Comparison of ENCODE assay signal across 13 cellular contexts in genomic region chr6:30890646-30891449, GRCh38. TPM values are rescaled to one million over a fixed set of nuclear protein-coding genes. Genes with fewer than 3 reads are reported as not detected.
A peak's percentile ranks its signal among the peaks of the same experiment; 100 is the strongest.
DNase-seq lines count a peak whose midpoint lies in the region; ATAC-seq and TF ChIP-seq lines count a peak whose summit lies in the region.
"Had no signal": no experiment of that assay in that cellular context is flagged by ENCODE, and none has a peak within 500 bp of the region (broad histone marks: within the 10 kb centered on the region; RNA-seq: fewer than 3 reads in every experiment).

No MANE protein-coding gene starts in this region.

- H2AFZ ChIP-seq in DND-41 (ENCODE audit: low read depth, low read length), result no peak overlapping the region

- H3K36me3 ChIP-seq in DND-41 (ENCODE audit: insufficient read depth, low read length) (peaks cover 58% of the 10 kb centered on the region), heart right ventricle (peaks cover 0 to 68% (median 18%) of the 10 kb centered on the region in 9 donors)

- peaks cover 24% of the 10 kb centered on the region for H3K79me2 ChIP-seq in DND-41 (ENCODE audit: insufficient read depth, low read length)

- H3K4me2 ChIP-seq in DND-41 (ENCODE audit: insufficient read depth, low read length), result no peak overlapping the region

- H3K9me3 ChIP-seq in DND-41 (ENCODE audit: insufficient read depth, low read length, severe bottlenecking) (no peaks in the 10 kb centered on the region), heart right ventricle (no peaks in the 10 kb centered on the region)

- H3K27ac Mint-ChIP-seq in nephron progenitor cell (peak overlapping the region; percentile 98), CD14-positive monocyte (peak overlapping the region in 1 of 7 donors; percentile 41)
- H3K27ac Mint-ChIP-seq: activated T-helper 1 cell treated with anti-CD3 and anti-CD28 coated beads, Interleukin-12 subunit alpha, Interleukin-12 subunit beta, Interleukin-2, Interleukin-4 antibody, amounts not matched to agents 30 ng/mL and 10 ng/mL and 1 ng/mL, durations not matched to agents 14 hours and 24 hours and 36 hours had no signal

- H3K4me3 ChIP-seq in DND-41 (ENCODE audit: low read depth in 1 of 2, low read length in 2 of 2), result no peak overlapping the region
- H3K4me3 ChIP-seq in heart right ventricle, result no peak overlapping the region

- TF ChIP-seq CTCF in DND-41 (IDR thresholded peaks at IDR 0.05; ENCODE audit: borderline replicate concordance, extremely low read depth, low read length, poor library complexity, severe bottlenecking) (no peak), nephron progenitor cell (IDR thresholded peaks at IDR 0.05) (no peak), CD14-positive monocyte (IDR thresholded peaks at IDR 0.05) (no peak), heart right ventricle (IDR thresholded peaks at IDR 0.05) (no peak)

- ATAC-seq in DND-41 (ENCODE audit: insufficient read depth, low read depth) (no peak), heart right ventricle (no peak)

- H3K27ac ChIP-seq in DND-41 (ENCODE audit: low read length) (peak overlapping the region; percentile 3; the same call in 1 of the 2 replicates), angular gyrus (ENCODE audit: low read depth, low read length) (peak overlapping the region; percentile 95), heart right ventricle (no peak overlapping the region)

- H3K27me3 ChIP-seq in DND-41 (ENCODE audit: insufficient read depth, low read length, poor library complexity) (no peaks in the 10 kb centered on the region), heart right ventricle (no peaks in the 10 kb centered on the region)

- peaks cover 45% of the 10 kb centered on the region for H3K36me3 Mint-ChIP-seq in nephron progenitor cell (ENCODE audit: low read depth)
- H3K36me3 Mint-ChIP-seq in CD14-positive monocyte, result no peaks in the 10 kb centered on the region

- DNase-seq in DND-41 (no peak), nephron progenitor cell (no peak), NOMO-1 (lab: John Stamatoyannopoulos, UW; ENCODE audit: unreplicated experiment in 2 of 2) (no peak), CD14-positive monocyte (ENCODE audit: low spot score) (no peak), heart right ventricle (no peak)
- DNase-seq: amniotic stem cell, cortex of kidney, NCI-H2081 treated with DMSO at 0.1 percent for 48 hours, SHP77 treated with DMSO at 0.1 percent for 48 hours had no signal

- H3K4me3 Mint-ChIP-seq in nephron progenitor cell, result no peak overlapping the region
- no peak overlapping the region for H3K4me3 Mint-ChIP-seq in CD14-positive monocyte
- H3K4me3 Mint-ChIP-seq: activated T-helper 1 cell treated with anti-CD3 and anti-CD28 coated beads, Interleukin-12 subunit alpha, Interleukin-12 subunit beta, Interleukin-2, Interleukin-4 antibody, amounts not matched to agents 30 ng/mL and 10 ng/mL and 1 ng/mL, durations not matched to agents 14 hours and 24 hours and 36 hours had no signal

- intact Hi-C loops in CD14-positive monocyte (cut with micrococcal nuclease), result no loop called here
- intact Hi-C loops in heart right ventricle (cut with DNase I), result no loop called here

- no peak overlapping the region for H3K9ac ChIP-seq in DND-41 (ENCODE audit: low read depth, low read length)

- H4K20me1 ChIP-seq in DND-41 (ENCODE audit: insufficient read depth, low read length), result peaks cover 5% of the 10 kb centered on the region; the same call in 1 of the 2 replicates

- H3K4me1 ChIP-seq in DND-41 (ENCODE audit: insufficient read depth, low read length) (peaks cover 16% of the 10 kb centered on the region), heart right ventricle (peaks cover 0 to 34% (median 11%) of the 10 kb centered on the region in 9 donors)

- H3K27me3 Mint-ChIP-seq in nephron progenitor cell (ENCODE audit: low read depth, poor library complexity) (no peaks in the 10 kb centered on the region), CD14-positive monocyte (ENCODE audit: low read depth in 3 of 3) (peaks cover 4 to 23% (median 13%) of the 10 kb centered on the region in 3 donors)
- H3K27me3 Mint-ChIP-seq: progenitor cell of endocrine pancreas had no signal

- 84 to 89% methylated on average over 12 of the region's 12 CpGs for WGBS in heart right ventricle, 2 donors

- no peaks in the 10 kb centered on the region for H3K9me3 Mint-ChIP-seq in nephron progenitor cell
- no peaks in the 10 kb centered on the region for H3K9me3 Mint-ChIP-seq in CD14-positive monocyte
- H3K9me3 Mint-ChIP-seq: activated T-helper 1 cell treated with anti-CD3 and anti-CD28 coated beads, Interleukin-12 subunit alpha, Interleukin-12 subunit beta, Interleukin-2, Interleukin-4 antibody, amounts not matched to agents 30 ng/mL and 10 ng/mL and 1 ng/mL, durations not matched to agents 14 hours and 24 hours and 36 hours had no signal

- peaks cover 52% of the 10 kb centered on the region for H3K4me1 Mint-ChIP-seq in nephron progenitor cell
- H3K4me1 Mint-ChIP-seq in CD14-positive monocyte, result peaks cover 3% of the 10 kb centered on the region

RNA-seq across cellular contexts. Expression of gene DDR1, which starts 6.5 kb away (rescaled TPM):
- polyA plus RNA-seq in CD14-positive monocyte (under 1 TPM; 0.39 to 0.51 TPM), heart right ventricle (10 to 100 TPM in 1 of 2 donors, 1 to 10 TPM in 1; 7.3 to 12.1 TPM)
- 10 to 100 TPM; 15.5 to 49.2 (median 26.9) TPM for total RNA-seq in heart right ventricle

RNA-seq across cellular contexts. Expression of gene GTF2H4, which starts 17.2 kb away (rescaled TPM):
- polyA plus RNA-seq in CD14-positive monocyte (1 to 10 TPM; 3.6 to 6.0 TPM), heart right ventricle (10 to 100 TPM; 15.9 to 27.0 TPM)
- total RNA-seq in heart right ventricle, result 10 to 100 TPM in 8 of 10 donors, 1 to 10 TPM in 2; 8.3 to 25.1 (median 12.5) TPM

RNA-seq across cellular contexts. Expression of gene VARS2, which starts 23.2 kb away (rescaled TPM):
- 1 to 10 TPM; 7.6 to 8.1 TPM for polyA plus RNA-seq in CD14-positive monocyte
- 10 to 100 TPM; 13.4 to 28.4 (median 22.5) TPM for total RNA-seq in heart right ventricle
- polyA plus RNA-seq in heart right ventricle, result 10 to 100 TPM in 1 of 2 donors, 1 to 10 TPM in 1; 9.3 to 26.0 TPM

RNA-seq across cellular contexts. Expression of gene SFTA2, which starts 41.1 kb away (rescaled TPM):
- polyA plus RNA-seq in CD14-positive monocyte, result not detected
- total RNA-seq in heart right ventricle, result not detected
- polyA plus RNA-seq in heart right ventricle, result not detected
- total RNA-seq: activated T-helper 1 cell treated with anti-CD3 and anti-CD28 coated beads, Interleukin-12 subunit alpha, Interleukin-12 subunit beta, Interleukin-2, Interleukin-4 antibody, amounts not matched to agents 30 ng/mL and 10 ng/mL and 1 ng/mL, durations not matched to agents 14 hours and 24 hours and 36 hours had no signal

RNA-seq across cellular contexts. Expression of gene MUCL3, which starts 49.9 kb away (rescaled TPM):
- polyA plus RNA-seq in CD14-positive monocyte (not detected), heart right ventricle (not detected)
- under 1 TPM in 1 of 10 donors, not detected in 9; 0.08 TPM for total RNA-seq in heart right ventricle
- total RNA-seq: activated T-helper 1 cell treated with anti-CD3 and anti-CD28 coated beads, Interleukin-12 subunit alpha, Interleukin-12 subunit beta, Interleukin-2, Interleukin-4 antibody, amounts not matched to agents 30 ng/mL and 10 ng/mL and 1 ng/mL, durations not matched to agents 14 hours and 24 hours and 36 hours; kidney epithelial cell had no signal

Comparison
In these comparisons a context has a peak if more than half of its experiments do, and no peak if none do; other contexts are left out.
1. H3K27ac ChIP-seq: peak in DND-41 (single experiment) and angular gyrus (single experiment); none in heart right ventricle (0 of 10).
2. RNA of gene DDR1, which starts 6.5 kb away (polyA plus RNA-seq): 7.3 to 12.1 TPM in heart right ventricle; 0.39 to 0.51 TPM in CD14-positive monocyte; every median in the first group is over 4 times any median in the second.